8 cellular contexts compared by ENCODE assay signal in the genomic region with DNA sequence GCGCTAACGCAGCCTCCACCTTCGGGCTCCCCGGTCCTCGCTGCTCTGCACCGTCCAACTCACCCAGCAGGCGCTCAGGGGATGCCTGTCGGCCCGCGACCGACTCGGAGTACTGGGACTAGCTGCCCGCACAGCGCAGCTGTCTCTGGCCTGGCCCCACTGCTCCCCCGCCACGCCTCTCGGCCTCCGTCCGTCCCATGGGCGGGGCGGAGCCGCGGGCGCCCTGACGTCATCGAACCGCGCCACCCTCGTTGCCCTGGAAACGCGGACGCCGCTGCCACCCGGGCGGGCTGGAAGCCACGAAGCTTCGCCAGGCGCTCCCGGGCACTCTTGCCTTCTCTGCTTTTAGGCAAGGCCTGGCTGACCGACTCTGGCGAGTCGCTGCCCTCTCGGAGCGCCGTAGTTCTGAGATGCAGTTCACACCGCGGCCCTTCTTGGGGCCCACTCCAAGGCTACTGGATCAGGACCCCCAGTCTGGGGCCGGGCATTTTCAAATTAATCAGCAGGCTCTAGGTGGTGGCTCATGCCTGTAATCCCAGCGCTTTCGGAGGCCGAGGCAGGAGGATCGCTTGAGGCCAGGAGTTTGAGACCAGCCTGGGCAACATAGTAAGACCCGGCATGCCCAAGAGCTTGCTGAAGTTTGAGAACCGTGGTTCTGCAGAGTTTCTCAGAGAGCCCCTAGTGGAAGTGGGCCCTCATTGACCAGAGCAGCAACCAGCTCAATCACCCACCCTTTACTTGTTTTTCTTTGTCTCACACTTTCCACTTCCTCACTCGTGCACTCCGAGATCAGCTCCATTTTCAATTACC. TPM values are rescaled to one million over a fixed set of nuclear protein-coding genes. Genes with fewer than 3 reads are reported as not detected.
DNase-seq lines count a peak whose midpoint lies in the region; ATAC-seq, FAIRE-seq and TF ChIP-seq lines count a peak whose summit lies in the region.

No MANE protein-coding gene starts in this region.

- H3K27me3 ChIP-seq in RWPE2 (ENCODE audit: insufficient read depth, poor library complexity, severe bottlenecking) (no peaks in the 10 kb centered on the region), neural cell (ENCODE audit: insufficient read depth, low read depth, low read length) (no peaks in the 10 kb centered on the region), stomach (no peaks in the 10 kb centered on the region)

- peak; percentile 87 for ATAC-seq in RWPE2 (ENCODE audit: low read depth)

- TF ChIP-seq EP300 in neural cell (conservative IDR thresholded peaks at IDR 0.05; ENCODE audit: poor library complexity, severe bottlenecking) (peak; percentile 66), stomach (IDR thresholded peaks at IDR 0.05) (peak; percentile 35)

- TF ChIP-seq POLR2A in H54 (IDR thresholded peaks at IDR 0.05; ENCODE audit: low read depth, low read length) (peak; percentile 80), stomach (IDR thresholded peaks at IDR 0.05) (no peak)

- H3K4me2 ChIP-seq in neural cell (ENCODE audit: low read length) = no peak overlapping the region

- peak overlapping the region; percentile 60 for H2AFZ ChIP-seq in neural cell (ENCODE audit: low read depth, low read length)

- peak; percentile 14; the same call in 1 of the 2 replicates for TF ChIP-seq CTCF in LNCaP clone FGC (IDR thresholded peaks at IDR 0.05; ENCODE audit: control insufficient read depth, extremely low read depth, insufficient read depth)
- TF ChIP-seq CTCF in RWPE2 (IDR thresholded peaks at IDR 0.05; ENCODE audit: poor library complexity, severe bottlenecking) = peak; percentile 60
- peak; percentile 65 for TF ChIP-seq CTCF in fibroblast of the aortic adventitia (IDR thresholded peaks at IDR 0.05; ENCODE audit: insufficient read depth, low read length)
- peak; percentile 33 for TF ChIP-seq CTCF in neural cell (IDR thresholded peaks at IDR 0.05; ENCODE audit: poor library complexity, severe bottlenecking)
- peak in 2 of 7 experiments; percentile 4 to 18 for TF ChIP-seq CTCF in stomach (IDR thresholded peaks at IDR 0.05)

- H3K36me3 ChIP-seq in RWPE2 (ENCODE audit: low read depth) (no peaks in the 10 kb centered on the region), neural cell (ENCODE audit: insufficient read depth, low read length) (no peaks in the 10 kb centered on the region), stomach (peaks cover 0 to 12% (median 10%) of the 10 kb centered on the region in 4 donors)

- DNase-seq in GF-D8 (lab: John Stamatoyannopoulos, UW) (peak; percentile 44), H54 (ENCODE audit: insufficient read length, low spot score) (peak; percentile 73), LNCaP clone FGC (ENCODE audit: low read depth) (peak; percentile 62), RWPE2 (ENCODE audit: low spot score) (peak; percentile 83), fibroblast of the aortic adventitia (ENCODE audit: low read depth) (peak; percentile 79), stomach (peak; percentile 92)
- peak; percentile 90 for DNase-seq in activated effector memory CD4-positive, alpha-beta T cell treated with Interleukin-2 at 50 U/mL for 16 hours

- H3K9ac ChIP-seq in neural cell (ENCODE audit: low read length) = peak overlapping the region; percentile 84

- H3K9me3 ChIP-seq in RWPE2 (ENCODE audit: severe bottlenecking) (no peaks in the 10 kb centered on the region), neural cell (ENCODE audit: low read length) (no peaks in the 10 kb centered on the region), stomach (no peaks in the 10 kb centered on the region)

- 1 to 4% (median 1%) methylated on average over 24 to 56 of the region's 56 CpGs for WGBS in stomach, 5 donors

- no peaks in the 10 kb centered on the region for H3K9me2 ChIP-seq in neural cell (ENCODE audit: insufficient read depth, low read length)

- no peaks in the 10 kb centered on the region for H3F3A ChIP-seq in neural cell (ENCODE audit: insufficient read depth, low read length, poor library complexity, severe bottlenecking)

- H3K27ac ChIP-seq in RWPE2 (ENCODE audit: poor library complexity, severe bottlenecking) (peak overlapping the region; percentile 36), neural cell (ENCODE audit: low read length) (peak overlapping the region; percentile 54), stomach (peak overlapping the region; percentile 85 to 93 (median 92))

- FAIRE-seq in H54 (lab: Jason Lieb, UNC) = no peak

- H3K4me3 ChIP-seq in LNCaP clone FGC (ENCODE audit: low read depth, low read length) (peak overlapping the region; percentile 88), RWPE2 (ENCODE audit: severe bottlenecking) (peak overlapping the region; percentile 53), fibroblast of the aortic adventitia (ENCODE audit: low read depth, low read length) (peak overlapping the region; percentile 89), neural cell (ENCODE audit: low read length) (peak overlapping the region; percentile 95), stomach (peak overlapping the region; percentile 77 to 99 (median 97))

- peaks cover 3% of the 10 kb centered on the region for H3K4me1 ChIP-seq in RWPE2 (ENCODE audit: insufficient read depth, poor library complexity, severe bottlenecking)
- peaks cover 14 to 49% (median 39%) of the 10 kb centered on the region in 4 donors for H3K4me1 ChIP-seq in stomach

- H4K20me1 ChIP-seq in neural cell (ENCODE audit: insufficient read depth) = no peaks in the 10 kb centered on the region

- no peaks in the 10 kb centered on the region for H3K79me2 ChIP-seq in neural cell (replicated peaks; ENCODE audit: insufficient read depth, low read length)

- intact Hi-C loops in stomach (cut with DNase I; ENCODE audit: low total_unique reads) = no loop called here

- TF ChIP-seq RAD21 in neural cell (conservative IDR thresholded peaks at IDR 0.05) = no peak

TF ChIP-seq in neural cell, 6 proteins besides CTCF, POLR2A, EP300 and RAD21:
- no peak for TF ChIP-seq EZH2 (IDR thresholded peaks at IDR 0.05; ENCODE audit: borderline replicate concordance, insufficient read depth, low read length, poor library complexity, severe bottlenecking)
- TF ChIP-seq TAF1 (IDR thresholded peaks at IDR 0.05; ENCODE audit: low read depth) = peak; percentile 40
- peak; percentile 99 for TF ChIP-seq MXI1 (conservative IDR thresholded peaks at IDR 0.05; ENCODE audit: poor library complexity, severe bottlenecking)
- TF ChIP-seq SMC3 (conservative IDR thresholded peaks at IDR 0.05; ENCODE audit: poor library complexity) = no peak
- peak; percentile 89 for TF ChIP-seq POLR2AphosphoS5 (IDR thresholded peaks at IDR 0.05)
- TF ChIP-seq REST (IDR thresholded peaks at IDR 0.05; ENCODE audit: borderline replicate concordance) = peak; percentile 63

RNA-seq across cellular contexts. Expression of gene ACOX3, which starts 12.0 kb away (rescaled TPM):
- total RNA-seq in fibroblast of the aortic adventitia (ENCODE audit: low replicate concordance) = 22.3 and 26.9 TPM in 2 replicates
- polyA plus RNA-seq in neural cell = 13.2 and 14.6 TPM in 2 replicates
- polyA minus RNA-seq in neural cell = 53.1 and 55.3 TPM in 2 replicates
- 10 to 100 TPM; 23.3 to 45.5 (median 37.9) TPM for total RNA-seq in stomach
- polyA plus RNA-seq in stomach = 10 to 100 TPM; 13.5 to 43.7 (median 22.4) TPM

RNA-seq across cellular contexts. Expression of gene TRMT44, which starts 12.1 kb away (rescaled TPM):
- 10.8 and 18.9 TPM in 2 replicates for total RNA-seq in fibroblast of the aortic adventitia (ENCODE audit: low replicate concordance)
- 20.6 and 21.8 TPM in 2 replicates for polyA plus RNA-seq in neural cell
- 35.8 and 42.6 TPM in 2 replicates for polyA minus RNA-seq in neural cell
- total RNA-seq in stomach = 10 to 100 TPM in 3 of 5 donors, 1 to 10 TPM in 2; 1.8 to 39.7 (median 13.3) TPM
- polyA plus RNA-seq in stomach = 1 to 10 TPM; 5.6 to 6.9 (median 6.7) TPM

Comparison
In these comparisons a context has a peak if more than half of its experiments do, and no peak if none do; other contexts are left out.
1. Peak in every context shown above with its lines: DNase-seq, ATAC-seq, H3K4me3 ChIP-seq and H3K27ac ChIP-seq.
2. H3K27ac ChIP-seq: peak in every context shown above with its lines; median percentile 92 in stomach; 54 in neural cell; 36 in RWPE2.